1 cellular context compared by ENCODE assay signal in the genomic region with DNA sequence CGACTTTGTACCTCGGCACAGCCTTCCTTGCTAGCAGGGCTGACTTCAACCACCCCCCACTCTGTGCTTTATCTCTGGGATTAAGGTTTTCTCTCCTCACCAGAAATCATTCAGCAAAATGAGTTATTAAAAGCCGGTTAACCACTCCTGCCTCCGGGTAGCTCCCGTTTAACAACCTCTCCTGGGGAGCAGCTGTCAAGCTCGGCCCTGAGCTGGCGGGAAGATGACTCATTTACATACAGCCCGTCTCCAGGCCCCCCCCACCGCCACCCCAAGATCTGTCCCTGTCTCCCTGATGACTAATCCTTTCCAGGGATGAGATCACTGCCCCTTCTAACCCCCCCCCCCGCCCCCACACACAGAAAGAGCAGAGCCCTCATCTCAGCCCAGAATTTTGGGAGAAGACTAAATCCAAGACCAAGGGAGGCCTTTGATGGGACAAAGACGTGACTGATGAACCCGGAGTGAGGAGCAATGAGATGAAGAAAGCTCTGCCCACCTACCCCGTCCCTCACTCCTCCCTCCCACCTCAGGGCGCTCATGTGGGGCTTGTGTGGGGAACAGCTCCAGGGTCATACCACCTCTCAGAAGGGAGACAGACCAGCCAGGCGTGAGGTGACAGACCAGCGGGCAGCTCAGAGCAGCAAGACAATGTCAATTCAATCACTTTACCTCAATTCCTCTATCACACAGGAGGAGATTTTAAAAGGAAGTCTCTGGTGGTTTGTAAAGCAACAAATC.
TF ChIP-seq lines count a peak whose summit lies in the region.

No MANE protein-coding gene starts in this region.

TF ChIP-seq in HEK293, 187 proteins besides CTCF, POLR2A, EP300 and RAD21 (continued from another document and continues in another):
- TF ChIP-seq, protein P1, sequence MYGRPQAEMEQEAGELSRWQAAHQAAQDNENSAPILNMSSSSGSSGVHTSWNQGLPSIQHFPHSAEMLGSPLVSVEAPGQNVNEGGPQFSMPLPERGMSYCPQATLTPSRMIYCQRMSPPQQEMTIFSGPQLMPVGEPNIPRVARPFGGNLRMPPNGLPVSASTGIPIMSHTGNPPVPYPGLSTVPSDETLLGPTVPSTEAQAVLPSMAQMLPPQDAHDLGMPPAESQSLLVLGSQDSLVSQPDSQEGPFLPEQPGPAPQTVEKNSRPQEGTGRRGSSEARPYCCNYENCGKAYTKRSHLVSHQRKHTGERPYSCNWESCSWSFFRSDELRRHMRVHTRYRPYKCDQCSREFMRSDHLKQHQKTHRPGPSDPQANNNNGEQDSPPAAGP (tag by site-specific recombination; IDR thresholded peaks at IDR 0.05) = peak; percentile 89
- TF ChIP-seq, protein P2, sequence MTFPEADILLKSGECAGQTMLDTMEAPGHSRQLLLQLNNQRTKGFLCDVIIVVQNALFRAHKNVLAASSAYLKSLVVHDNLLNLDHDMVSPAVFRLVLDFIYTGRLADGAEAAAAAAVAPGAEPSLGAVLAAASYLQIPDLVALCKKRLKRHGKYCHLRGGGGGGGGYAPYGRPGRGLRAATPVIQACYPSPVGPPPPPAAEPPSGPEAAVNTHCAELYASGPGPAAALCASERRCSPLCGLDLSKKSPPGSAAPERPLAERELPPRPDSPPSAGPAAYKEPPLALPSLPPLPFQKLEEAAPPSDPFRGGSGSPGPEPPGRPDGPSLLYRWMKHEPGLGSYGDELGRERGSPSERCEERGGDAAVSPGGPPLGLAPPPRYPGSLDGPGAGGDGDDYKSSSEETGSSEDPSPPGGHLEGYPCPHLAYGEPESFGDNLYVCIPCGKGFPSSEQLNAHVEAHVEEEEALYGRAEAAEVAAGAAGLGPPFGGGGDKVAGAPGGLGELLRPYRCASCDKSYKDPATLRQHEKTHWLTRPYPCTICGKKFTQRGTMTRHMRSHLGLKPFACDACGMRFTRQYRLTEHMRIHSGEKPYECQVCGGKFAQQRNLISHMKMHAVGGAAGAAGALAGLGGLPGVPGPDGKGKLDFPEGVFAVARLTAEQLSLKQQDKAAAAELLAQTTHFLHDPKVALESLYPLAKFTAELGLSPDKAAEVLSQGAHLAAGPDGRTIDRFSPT (tag by site-specific recombination; IDR thresholded peaks at IDR 0.05) = peak; percentile 39; the same call in 1 of the 2 replicates
- TF ChIP-seq ZNF624 (tag by site-specific recombination; IDR thresholded peaks at IDR 0.05) (no peak), ZBTB8A (tag by site-specific recombination; IDR thresholded peaks at IDR 0.05) (0 out of 2 replicates have a peak, but pooled peaks have one; percentile 14), ZNF394 (tag by site-specific recombination; IDR thresholded peaks at IDR 0.05; ENCODE audit: borderline replicate concordance) (peak; percentile 69; the same call in 1 of the 2 replicates), ZXDB (tag by site-specific recombination; IDR thresholded peaks at IDR 0.05) (peak; percentile 47), ZNF555 (tag by site-specific recombination; conservative IDR thresholded peaks at IDR 0.05) (no peak), ZNF2 (tag by site-specific recombination; IDR thresholded peaks at IDR 0.05) (no peak), GLI2 (tag by site-specific recombination; IDR thresholded peaks at IDR 0.05; ENCODE audit: borderline replicate concordance, low read depth) (peak; percentile 71; the same call in 1 of the 2 replicates), RBAK (tag by site-specific recombination; IDR thresholded peaks at IDR 0.05) (no peak), GFI1B (tag by site-specific recombination; IDR thresholded peaks at IDR 0.05) (peak; percentile 79), TCF7L2 (IDR thresholded peaks at IDR 0.05; ENCODE audit: borderline replicate concordance, low read depth, low read length) (no peak), ZNF19 (tag by site-specific recombination; IDR thresholded peaks at IDR 0.05; ENCODE audit: low read depth) (no peak), ZNF560 (tag by site-specific recombination; IDR thresholded peaks at IDR 0.05; ENCODE audit: borderline replicate concordance) (no peak), ZNF223 (tag by site-specific recombination; IDR thresholded peaks at IDR 0.05) (no peak), ZNF571 (tag by site-specific recombination; IDR thresholded peaks at IDR 0.05) (no peak), ZNF121 (tag by site-specific recombination; IDR thresholded peaks at IDR 0.05) (no peak), GLIS1 (tag by site-specific recombination; IDR thresholded peaks at IDR 0.05) (peak; percentile 97), ZNF558 (tag by site-specific recombination; IDR thresholded peaks at IDR 0.05) (peak; percentile 15; the same call in 1 of the 2 replicates), ZNF324 (tag by site-specific recombination; IDR thresholded peaks at IDR 0.05) (peak; percentile 80; the same call in 1 of the 2 replicates), ZFP69B (tag by site-specific recombination; IDR thresholded peaks at IDR 0.05) (no peak)
- TF ChIP-seq, protein P3, sequence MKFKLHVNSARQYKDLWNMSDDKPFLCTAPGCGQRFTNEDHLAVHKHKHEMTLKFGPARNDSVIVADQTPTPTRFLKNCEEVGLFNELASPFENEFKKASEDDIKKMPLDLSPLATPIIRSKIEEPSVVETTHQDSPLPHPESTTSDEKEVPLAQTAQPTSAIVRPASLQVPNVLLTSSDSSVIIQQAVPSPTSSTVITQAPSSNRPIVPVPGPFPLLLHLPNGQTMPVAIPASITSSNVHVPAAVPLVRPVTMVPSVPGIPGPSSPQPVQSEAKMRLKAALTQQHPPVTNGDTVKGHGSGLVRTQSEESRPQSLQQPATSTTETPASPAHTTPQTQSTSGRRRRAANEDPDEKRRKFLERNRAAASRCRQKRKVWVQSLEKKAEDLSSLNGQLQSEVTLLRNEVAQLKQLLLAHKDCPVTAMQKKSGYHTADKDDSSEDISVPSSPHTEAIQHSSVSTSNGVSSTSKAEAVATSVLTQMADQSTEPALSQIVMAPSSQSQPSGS (tag by site-specific recombination; IDR thresholded peaks at IDR 0.05; ENCODE audit: low read depth) = no peak
- TF ChIP-seq, protein P4, sequence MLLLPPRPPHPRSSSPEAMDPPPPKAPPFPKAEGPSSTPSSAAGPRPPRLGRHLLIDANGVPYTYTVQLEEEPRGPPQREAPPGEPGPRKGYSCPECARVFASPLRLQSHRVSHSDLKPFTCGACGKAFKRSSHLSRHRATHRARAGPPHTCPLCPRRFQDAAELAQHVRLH (tag by site-specific recombination; IDR thresholded peaks at IDR 0.05) = 0 out of 2 replicates have a peak, but pooled peaks have one; percentile 45
- TF ChIP-seq, protein P5, sequence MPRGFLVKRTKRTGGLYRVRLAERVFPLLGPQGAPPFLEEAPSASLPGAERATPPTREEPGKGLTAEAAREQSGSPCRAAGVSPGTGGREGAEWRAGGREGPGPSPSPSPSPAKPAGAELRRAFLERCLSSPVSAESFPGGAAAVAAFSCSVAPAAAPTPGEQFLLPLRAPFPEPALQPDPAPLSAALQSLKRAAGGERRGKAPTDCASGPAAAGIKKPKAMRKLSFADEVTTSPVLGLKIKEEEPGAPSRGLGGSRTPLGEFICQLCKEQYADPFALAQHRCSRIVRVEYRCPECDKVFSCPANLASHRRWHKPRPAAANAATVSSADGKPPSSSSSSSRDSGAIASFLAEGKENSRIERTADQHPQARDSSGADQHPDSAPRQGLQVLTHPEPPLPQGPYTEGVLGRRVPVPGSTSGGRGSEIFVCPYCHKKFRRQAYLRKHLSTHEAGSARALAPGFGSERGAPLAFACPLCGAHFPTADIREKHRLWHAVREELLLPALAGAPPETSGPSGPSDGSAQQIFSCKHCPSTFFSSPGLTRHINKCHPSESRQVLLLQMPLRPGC (tag by site-specific recombination; IDR thresholded peaks at IDR 0.05) = peak; percentile 76
- TF ChIP-seq, protein P6, sequence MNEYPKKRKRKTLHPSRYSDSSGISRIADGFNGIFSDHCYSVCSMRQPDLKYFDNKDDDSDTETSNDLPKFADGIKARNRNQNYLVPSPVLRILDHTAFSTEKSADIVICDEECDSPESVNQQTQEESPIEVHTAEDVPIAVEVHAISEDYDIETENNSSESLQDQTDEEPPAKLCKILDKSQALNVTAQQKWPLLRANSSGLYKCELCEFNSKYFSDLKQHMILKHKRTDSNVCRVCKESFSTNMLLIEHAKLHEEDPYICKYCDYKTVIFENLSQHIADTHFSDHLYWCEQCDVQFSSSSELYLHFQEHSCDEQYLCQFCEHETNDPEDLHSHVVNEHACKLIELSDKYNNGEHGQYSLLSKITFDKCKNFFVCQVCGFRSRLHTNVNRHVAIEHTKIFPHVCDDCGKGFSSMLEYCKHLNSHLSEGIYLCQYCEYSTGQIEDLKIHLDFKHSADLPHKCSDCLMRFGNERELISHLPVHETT (tag by site-specific recombination; IDR thresholded peaks at IDR 0.05) = 0 out of 2 replicates have a peak, but pooled peaks have one; percentile 39
- TF ChIP-seq, protein P7, sequence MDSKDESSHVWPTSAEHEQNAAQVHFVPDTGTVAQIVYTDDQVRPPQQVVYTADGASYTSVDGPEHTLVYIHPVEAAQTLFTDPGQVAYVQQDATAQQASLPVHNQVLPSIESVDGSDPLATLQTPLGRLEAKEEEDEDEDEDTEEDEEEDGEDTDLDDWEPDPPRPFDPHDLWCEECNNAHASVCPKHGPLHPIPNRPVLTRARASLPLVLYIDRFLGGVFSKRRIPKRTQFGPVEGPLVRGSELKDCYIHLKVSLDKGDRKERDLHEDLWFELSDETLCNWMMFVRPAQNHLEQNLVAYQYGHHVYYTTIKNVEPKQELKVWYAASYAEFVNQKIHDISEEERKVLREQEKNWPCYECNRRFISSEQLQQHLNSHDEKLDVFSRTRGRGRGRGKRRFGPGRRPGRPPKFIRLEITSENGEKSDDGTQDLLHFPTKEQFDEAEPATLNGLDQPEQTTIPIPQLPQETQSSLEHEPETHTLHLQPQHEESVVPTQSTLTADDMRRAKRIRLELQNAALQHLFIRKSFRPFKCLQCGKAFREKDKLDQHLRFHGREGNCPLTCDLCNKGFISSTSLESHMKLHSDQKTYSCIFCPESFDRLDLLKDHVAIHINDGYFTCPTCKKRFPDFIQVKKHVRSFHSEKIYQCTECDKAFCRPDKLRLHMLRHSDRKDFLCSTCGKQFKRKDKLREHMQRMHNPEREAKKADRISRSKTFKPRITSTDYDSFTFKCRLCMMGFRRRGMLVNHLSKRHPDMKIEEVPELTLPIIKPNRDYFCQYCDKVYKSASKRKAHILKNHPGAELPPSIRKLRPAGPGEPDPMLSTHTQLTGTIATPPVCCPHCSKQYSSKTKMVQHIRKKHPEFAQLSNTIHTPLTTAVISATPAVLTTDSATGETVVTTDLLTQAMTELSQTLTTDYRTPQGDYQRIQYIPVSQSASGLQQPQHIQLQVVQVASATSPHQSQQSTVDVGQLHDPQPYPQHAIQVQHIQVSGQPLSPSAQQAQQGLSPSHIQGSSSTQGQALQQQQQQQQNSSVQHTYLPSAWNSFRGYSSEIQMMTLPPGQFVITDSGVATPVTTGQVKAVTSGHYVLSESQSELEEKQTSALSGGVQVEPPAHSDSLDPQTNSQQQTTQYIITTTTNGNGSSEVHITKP (tag by site-specific recombination; IDR thresholded peaks at IDR 0.05) = peak; percentile 92
- TF ChIP-seq, protein P8, sequence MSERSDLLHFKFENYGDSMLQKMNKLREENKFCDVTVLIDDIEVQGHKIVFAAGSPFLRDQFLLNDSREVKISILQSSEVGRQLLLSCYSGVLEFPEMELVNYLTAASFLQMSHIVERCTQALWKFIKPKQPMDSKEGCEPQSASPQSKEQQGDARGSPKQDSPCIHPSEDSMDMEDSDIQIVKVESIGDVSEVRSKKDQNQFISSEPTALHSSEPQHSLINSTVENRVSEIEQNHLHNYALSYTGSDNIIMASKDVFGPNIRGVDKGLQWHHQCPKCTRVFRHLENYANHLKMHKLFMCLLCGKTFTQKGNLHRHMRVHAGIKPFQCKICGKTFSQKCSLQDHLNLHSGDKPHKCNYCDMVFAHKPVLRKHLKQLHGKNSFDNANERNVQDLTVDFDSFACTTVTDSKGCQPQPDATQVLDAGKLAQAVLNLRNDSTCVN (tag by site-specific recombination; optimal IDR thresholded peaks at IDR 0.05) = no peak
- TF ChIP-seq, protein P9, sequence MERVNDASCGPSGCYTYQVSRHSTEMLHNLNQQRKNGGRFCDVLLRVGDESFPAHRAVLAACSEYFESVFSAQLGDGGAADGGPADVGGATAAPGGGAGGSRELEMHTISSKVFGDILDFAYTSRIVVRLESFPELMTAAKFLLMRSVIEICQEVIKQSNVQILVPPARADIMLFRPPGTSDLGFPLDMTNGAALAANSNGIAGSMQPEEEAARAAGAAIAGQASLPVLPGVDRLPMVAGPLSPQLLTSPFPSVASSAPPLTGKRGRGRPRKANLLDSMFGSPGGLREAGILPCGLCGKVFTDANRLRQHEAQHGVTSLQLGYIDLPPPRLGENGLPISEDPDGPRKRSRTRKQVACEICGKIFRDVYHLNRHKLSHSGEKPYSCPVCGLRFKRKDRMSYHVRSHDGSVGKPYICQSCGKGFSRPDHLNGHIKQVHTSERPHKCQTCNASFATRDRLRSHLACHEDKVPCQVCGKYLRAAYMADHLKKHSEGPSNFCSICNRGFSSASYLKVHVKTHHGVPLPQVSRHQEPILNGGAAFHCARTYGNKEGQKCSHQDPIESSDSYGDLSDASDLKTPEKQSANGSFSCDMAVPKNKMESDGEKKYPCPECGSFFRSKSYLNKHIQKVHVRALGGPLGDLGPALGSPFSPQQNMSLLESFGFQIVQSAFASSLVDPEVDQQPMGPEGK (tag by site-specific recombination; IDR thresholded peaks at IDR 0.05) = peak; percentile 59
- TF ChIP-seq, protein P10, sequence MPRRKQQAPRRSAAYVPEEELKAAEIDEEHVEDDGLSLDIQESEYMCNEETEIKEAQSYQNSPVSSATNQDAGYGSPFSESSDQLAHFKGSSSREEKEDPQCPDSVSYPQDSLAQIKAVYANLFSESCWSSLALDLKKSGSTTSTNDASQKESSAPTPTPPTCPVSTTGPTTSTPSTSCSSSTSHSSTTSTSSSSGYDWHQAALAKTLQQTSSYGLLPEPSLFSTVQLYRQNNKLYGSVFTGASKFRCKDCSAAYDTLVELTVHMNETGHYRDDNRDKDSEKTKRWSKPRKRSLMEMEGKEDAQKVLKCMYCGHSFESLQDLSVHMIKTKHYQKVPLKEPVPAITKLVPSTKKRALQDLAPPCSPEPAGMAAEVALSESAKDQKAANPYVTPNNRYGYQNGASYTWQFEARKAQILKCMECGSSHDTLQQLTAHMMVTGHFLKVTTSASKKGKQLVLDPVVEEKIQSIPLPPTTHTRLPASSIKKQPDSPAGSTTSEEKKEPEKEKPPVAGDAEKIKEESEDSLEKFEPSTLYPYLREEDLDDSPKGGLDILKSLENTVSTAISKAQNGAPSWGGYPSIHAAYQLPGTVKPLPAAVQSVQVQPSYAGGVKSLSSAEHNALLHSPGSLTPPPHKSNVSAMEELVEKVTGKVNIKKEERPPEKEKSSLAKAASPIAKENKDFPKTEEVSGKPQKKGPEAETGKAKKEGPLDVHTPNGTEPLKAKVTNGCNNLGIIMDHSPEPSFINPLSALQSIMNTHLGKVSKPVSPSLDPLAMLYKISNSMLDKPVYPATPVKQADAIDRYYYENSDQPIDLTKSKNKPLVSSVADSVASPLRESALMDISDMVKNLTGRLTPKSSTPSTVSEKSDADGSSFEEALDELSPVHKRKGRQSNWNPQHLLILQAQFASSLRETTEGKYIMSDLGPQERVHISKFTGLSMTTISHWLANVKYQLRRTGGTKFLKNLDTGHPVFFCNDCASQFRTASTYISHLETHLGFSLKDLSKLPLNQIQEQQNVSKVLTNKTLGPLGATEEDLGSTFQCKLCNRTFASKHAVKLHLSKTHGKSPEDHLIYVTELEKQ (tag by site-specific recombination; IDR thresholded peaks at IDR 0.05; ENCODE audit: borderline replicate concordance) = peak; percentile 80
- TF ChIP-seq, protein P11, sequence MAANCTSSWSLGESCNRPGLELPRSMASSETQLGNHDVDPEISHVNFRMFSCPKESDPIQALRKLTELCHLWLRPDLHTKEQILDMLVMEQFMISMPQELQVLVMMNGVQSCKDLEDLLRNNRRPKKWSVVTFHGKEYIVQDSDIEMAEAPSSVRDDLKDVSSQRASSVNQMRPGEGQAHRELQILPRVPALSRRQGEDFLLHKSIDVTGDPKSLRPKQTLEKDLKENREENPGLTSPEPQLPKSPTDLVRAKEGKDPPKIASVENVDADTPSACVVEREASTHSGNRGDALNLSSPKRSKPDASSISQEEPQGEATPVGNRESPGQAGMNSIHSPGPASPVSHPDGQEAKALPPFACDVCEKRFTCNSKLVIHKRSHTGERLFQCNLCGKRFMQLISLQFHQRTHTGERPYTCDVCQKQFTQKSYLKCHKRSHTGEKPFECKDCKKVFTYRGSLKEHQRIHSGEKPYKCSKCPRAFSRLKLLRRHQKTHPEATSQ (tag by site-specific recombination; IDR thresholded peaks at IDR 0.05) = no peak
